Comparison of ENCODE assay signal across 1 cellular context in the genomic region with DNA sequence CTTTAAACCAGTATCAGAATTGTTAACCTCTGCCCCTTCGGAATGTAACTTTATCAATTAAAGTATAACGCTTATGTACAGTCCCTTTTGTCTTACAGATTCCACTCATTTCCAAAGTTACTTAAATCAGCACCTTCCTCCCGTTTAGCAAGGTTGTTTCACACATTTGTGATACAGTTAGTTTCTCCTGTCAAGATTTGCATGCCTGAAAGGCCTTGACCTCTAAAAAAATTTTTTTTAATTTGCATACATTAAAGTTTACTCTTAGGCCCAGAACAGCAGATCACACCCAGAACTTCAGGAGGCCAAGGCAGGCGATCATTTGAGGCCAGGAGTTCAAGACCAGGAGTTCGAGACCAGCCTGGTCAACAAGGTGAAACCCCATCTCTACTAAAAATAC.
A peak's percentile ranks its signal among the peaks of the same experiment; 100 is the strongest.
TF ChIP-seq lines count a peak whose summit lies in the region.

No MANE protein-coding gene starts in this region.

TF ChIP-seq in GM12878, 131 proteins besides CTCF, POLR2A, EP300 and RAD21:
- TF ChIP-seq PAX5 (IDR thresholded peaks at IDR 0.05; ENCODE audit: borderline replicate concordance, low read depth, low read length), result no peak
- TF ChIP-seq NR2F1 (conservative IDR thresholded peaks at IDR 0.05), result peak; percentile 85
TF ChIP-seq in GM12878: peak in this region for 1.
